Comparison of ENCODE assay signal across 1 cellular context in the genomic region with DNA sequence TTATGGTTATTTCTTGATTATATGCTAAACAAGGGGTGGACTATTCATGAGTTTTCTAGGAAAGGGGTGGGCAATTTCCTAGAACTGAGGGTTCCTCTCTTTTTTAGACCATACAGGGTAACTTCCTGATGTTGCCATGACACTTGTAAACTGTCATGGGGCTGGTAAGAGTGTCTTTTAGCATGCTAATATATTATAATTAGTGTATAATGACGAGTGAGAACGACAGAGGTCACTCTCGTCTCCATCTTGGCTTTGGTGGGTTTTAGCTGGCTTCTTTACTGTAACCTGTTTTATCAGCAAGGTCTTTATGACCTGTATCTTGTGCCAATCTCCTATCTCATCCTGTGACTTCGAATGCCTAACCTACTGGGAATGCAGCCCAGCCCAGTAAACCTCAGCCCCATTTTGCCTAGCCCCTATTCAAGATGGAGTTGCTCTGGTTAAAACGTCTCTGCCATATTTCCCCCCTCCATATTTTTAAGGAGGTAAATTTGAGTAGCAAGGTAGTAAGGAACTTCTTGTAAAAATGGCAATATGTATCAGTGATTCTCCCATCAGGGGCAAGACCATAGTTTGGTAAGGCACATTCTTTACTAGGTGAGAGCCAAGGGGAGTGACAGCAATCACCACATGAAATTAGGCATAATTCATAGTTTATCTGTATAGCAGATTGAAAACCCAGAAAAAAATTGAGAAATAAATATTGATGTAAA.
TF ChIP-seq lines count a peak whose summit lies in the region.

No MANE protein-coding gene starts in this region.

TF ChIP-seq in A549, 52 proteins besides CTCF, POLR2A, EP300 and RAD21 (continued from another document):
- no peak for TF ChIP-seq KDM1A (IDR thresholded peaks at IDR 0.05; ENCODE audit: low read depth)
- peak; percentile 97 for TF ChIP-seq ZSCAN20 (CRISPR knock-in tag; IDR thresholded peaks at IDR 0.05)
- TF ChIP-seq MAFK (IDR thresholded peaks at IDR 0.05; ENCODE audit: partially characterized antibody): no peak
- TF ChIP-seq HOXB13 (CRISPR knock-in tag; IDR thresholded peaks at IDR 0.05; ENCODE audit: low read depth): peak; percentile 92
- TF ChIP-seq NFE2L2 (conservative IDR thresholded peaks at IDR 0.05; ENCODE audit: low read length): no peak
- TF ChIP-seq HDAC2 (IDR thresholded peaks at IDR 0.05): no peak
- TF ChIP-seq, protein P1, sequence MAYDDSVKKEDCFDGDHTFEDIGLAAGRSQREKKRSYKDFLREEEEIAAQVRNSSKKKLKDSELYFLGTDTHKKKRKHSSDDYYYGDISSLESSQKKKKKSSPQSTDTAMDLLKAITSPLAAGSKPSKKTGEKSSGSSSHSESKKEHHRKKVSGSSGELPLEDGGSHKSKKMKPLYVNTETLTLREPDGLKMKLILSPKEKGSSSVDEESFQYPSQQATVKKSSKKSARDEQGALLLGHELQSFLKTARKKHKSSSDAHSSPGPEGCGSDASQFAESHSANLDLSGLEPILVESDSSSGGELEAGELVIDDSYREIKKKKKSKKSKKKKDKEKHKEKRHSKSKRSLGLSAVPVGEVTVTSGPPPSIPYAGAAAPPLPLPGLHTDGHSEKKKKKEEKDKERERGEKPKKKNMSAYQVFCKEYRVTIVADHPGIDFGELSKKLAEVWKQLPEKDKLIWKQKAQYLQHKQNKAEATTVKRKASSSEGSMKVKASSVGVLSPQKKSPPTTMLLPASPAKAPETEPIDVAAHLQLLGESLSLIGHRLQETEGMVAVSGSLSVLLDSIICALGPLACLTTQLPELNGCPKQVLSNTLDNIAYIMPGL (CRISPR knock-in tag; IDR thresholded peaks at IDR 0.05; ENCODE audit: borderline replicate concordance): no peak
- no peak for TF ChIP-seq GATA3 (IDR thresholded peaks at IDR 0.05; ENCODE audit: borderline replicate concordance)
- no peak for TF ChIP-seq ESRRA (IDR thresholded peaks at IDR 0.05; ENCODE audit: borderline replicate concordance, low read length)
